8 cellular contexts compared by ENCODE assay signal in the genomic region with DNA sequence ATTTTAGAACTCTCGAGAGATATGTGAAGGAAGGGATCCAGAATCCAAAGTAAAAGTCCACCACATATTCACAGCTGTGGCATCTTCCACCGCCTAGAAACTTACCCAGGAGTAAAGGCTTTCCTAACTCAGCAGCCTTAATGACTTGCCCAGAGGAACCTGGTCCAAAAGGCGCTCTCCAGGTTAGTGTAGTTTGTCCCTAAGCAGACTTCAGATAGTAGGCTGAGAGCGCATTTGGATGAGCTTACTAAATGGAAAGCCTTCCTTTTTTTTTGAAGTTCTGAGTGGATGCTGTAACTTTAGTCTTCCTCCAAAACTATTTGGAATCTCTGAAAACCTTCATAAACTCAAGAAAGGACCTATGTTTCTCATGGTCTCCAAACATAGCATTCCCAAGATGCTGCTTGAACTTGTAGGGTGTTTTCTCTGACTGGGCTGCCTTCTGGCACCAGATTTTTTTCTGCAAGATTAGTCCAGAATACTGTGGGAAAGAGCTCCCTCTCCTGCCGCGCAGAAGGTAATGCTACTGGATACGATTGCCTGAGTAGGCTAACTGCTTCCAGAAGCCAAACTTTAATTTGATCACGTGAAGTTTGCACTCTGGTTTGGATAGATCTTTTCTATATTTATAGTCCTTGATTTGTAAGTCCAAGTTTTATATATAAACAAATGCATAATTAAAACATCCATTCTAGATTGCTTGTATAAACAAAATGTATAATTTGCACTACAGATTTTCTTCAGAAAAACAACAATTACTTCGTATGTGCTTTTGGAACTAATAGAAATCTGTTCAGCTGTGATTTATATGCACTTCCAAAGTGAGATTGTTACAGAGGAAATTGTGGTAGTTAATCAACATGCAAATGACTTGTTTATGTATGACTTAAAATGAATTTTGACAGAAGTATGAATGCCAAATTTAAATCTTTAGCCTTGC. TPM values are rescaled to one million over a fixed set of nuclear protein-coding genes. Genes with fewer than 3 reads are reported as not detected.
DNase-seq lines count a peak whose midpoint lies in the region; ATAC-seq and TF ChIP-seq lines count a peak whose summit lies in the region.

No MANE protein-coding gene starts in this region.

- no peaks in the 10 kb centered on the region for H3K4me1 ChIP-seq in upper lobe of right lung
- no peaks in the 10 kb centered on the region for H3K4me1 ChIP-seq in CD8-positive, alpha-beta memory T cell (ENCODE audit: insufficient read depth, low read length)

- DNase-seq in Daoy (ENCODE audit: low read depth) (peak; percentile 51), HT1080 (ENCODE audit: low read depth) (peak; percentile 46), NOMO-1 treated with DMSO at 0.1 percent for 48 hours (lab: John Stamatoyannopoulos, UW; ENCODE audit: unreplicated experiment) (peak; percentile 3), cerebellar cortex (ENCODE audit: low spot score) (peak; percentile 71), left kidney (ENCODE audit: low read depth, low spot score) (peak; percentile 80), upper lobe of right lung (no peak)
- no peak for DNase-seq in CD8-positive, alpha-beta memory T cell

- no peak overlapping the region for H3K4me3 ChIP-seq in upper lobe of right lung
- no peak overlapping the region for H3K4me3 ChIP-seq in CD8-positive, alpha-beta memory T cell (ENCODE audit: low read length)

- POLR2A ChIA-PET in CD8-positive, alpha-beta memory T cell (lab: Charles Lee) = no interaction called here

- H3K4me1 Mint-ChIP-seq in CD8-positive, alpha-beta memory T cell = no peaks in the 10 kb centered on the region

- no peak overlapping the region for H3K27ac ChIP-seq in upper lobe of right lung
- no peak overlapping the region for H3K27ac ChIP-seq in CD8-positive, alpha-beta memory T cell (ENCODE audit: low read depth, low read length)

- H3K36me3 ChIP-seq in upper lobe of right lung = no peaks in the 10 kb centered on the region
- H3K36me3 ChIP-seq in CD8-positive, alpha-beta memory T cell (ENCODE audit: insufficient read depth, low read length) = no peaks in the 10 kb centered on the region

- no peaks in the 10 kb centered on the region for H3K9me3 Mint-ChIP-seq in CD8-positive, alpha-beta memory T cell

- intact Hi-C loops in upper lobe of right lung (cut with DNase I) = no loop called here

- H3K27me3 ChIP-seq in upper lobe of right lung = no peaks in the 10 kb centered on the region
- no peaks in the 10 kb centered on the region for H3K27me3 ChIP-seq in CD8-positive, alpha-beta memory T cell (ENCODE audit: insufficient read depth, low read length, poor library complexity, severe bottlenecking)

- peaks cover 3 to 6% of the 10 kb centered on the region in 2 donors for H3K27me3 Mint-ChIP-seq in CD8-positive, alpha-beta memory T cell

- no peak overlapping the region for H3K4me3 Mint-ChIP-seq in CD8-positive, alpha-beta memory T cell

- CTCF ChIA-PET in CD8-positive, alpha-beta memory T cell (lab: Charles Lee) = no interaction called here

- no peak overlapping the region for H3K27ac Mint-ChIP-seq in CD8-positive, alpha-beta memory T cell

- no peaks in the 10 kb centered on the region for H3K36me3 Mint-ChIP-seq in CD8-positive, alpha-beta memory T cell

- no peaks in the 10 kb centered on the region for H3K9me3 ChIP-seq in upper lobe of right lung
- no peaks in the 10 kb centered on the region for H3K9me3 ChIP-seq in CD8-positive, alpha-beta memory T cell (ENCODE audit: low read length)

- peak; percentile 74 for TF ChIP-seq CTCF in upper lobe of right lung (IDR thresholded peaks at IDR 0.05)

- ATAC-seq in GM21515 (IDR thresholded peaks at IDR 0.05; ENCODE audit: unreplicated experiment) (peak; percentile 81), upper lobe of right lung (peak; percentile 91)

RNA-seq across cellular contexts. Expression of a gene that starts 19.6 kb away (rescaled TPM):
- 0.65 and 1.5 TPM in 2 replicates for total RNA-seq in Daoy (2014; rRNA removed; shearing (Covaris generic))
- 0.79 and 0.80 TPM in 2 replicates for total RNA-seq in HT1080 (2014; rRNA removed; shearing (Covaris generic))
- 0.67 and 0.83 TPM in 2 replicates for polyA plus RNA-seq in HT1080 (2015; cell fraction: cytosol; rRNA removed)
- 1.2 TPM in 2 replicates for polyA plus RNA-seq in HT1080 (2015; cell fraction: nucleus; rRNA removed)
- 0.96 TPM for total RNA-seq in upper lobe of right lung
- total RNA-seq in CD8-positive, alpha-beta memory T cell = not detected
- not detected for polyA plus RNA-seq in CD8-positive, alpha-beta memory T cell

Comparison
In these comparisons a context has a peak if more than half of its experiments do, and no peak if none do; other contexts are left out.
1. DNase-seq: peak in Daoy (single experiment), HT1080 (single experiment), NOMO-1 treated with DMSO at 0.1 percent for 48 hours (single experiment), cerebellar cortex (single experiment) and left kidney (single experiment); none in upper lobe of right lung (single experiment) and CD8-positive, alpha-beta memory T cell (0 of 5).